ENCODE assay signal across 12 cellular contexts in genomic region chr15:77144492-77145070, GRCh38.
DNase-seq lines count a peak whose midpoint lies in the region; ATAC-seq, FAIRE-seq and TF ChIP-seq lines count a peak whose summit lies in the region.
"Had no signal": no experiment of that assay in that cellular context is flagged by ENCODE, and none has a peak within 500 bp of the region (broad histone marks: within the 10 kb centered on the region; RNA-seq: fewer than 3 reads in every experiment).

No MANE protein-coding gene starts in this region.

- no peaks in the 10 kb centered on the region; the same call in 1 of the 3 replicates for H3K9me3 ChIP-seq in A549

- peaks cover 36% of the 10 kb centered on the region for H3K36me3 Mint-ChIP-seq in mesothelial cell of epicardium

- no peak overlapping the region for H3K4me2 ChIP-seq in A549

- no peaks in the 10 kb centered on the region for H3K4me1 ChIP-seq in A549

- no peak overlapping the region for H3K4me3 ChIP-seq in A549

- TF ChIP-seq CTCF in A549 (IDR thresholded peaks at IDR 0.05) (no peak), mesothelial cell of epicardium (IDR thresholded peaks at IDR 0.05; ENCODE audit: unreplicated experiment) (no peak)

- DNase-seq in A549 (ENCODE audit: low read depth in 1 of 2, low spot score in 1 of 2), result no peak
- peak; percentile 47 for DNase-seq in HTR-8/SVneo (ENCODE audit: insufficient read length, low spot score)
- DNase-seq in caudate nucleus (lab: John Stamatoyannopoulos, UW), result no peak
- no peak for DNase-seq in mesothelial cell of epicardium (ENCODE audit: low spot score in 2 of 2, unreplicated experiment in 2 of 2)
- DNase-seq in DMS 273 treated with DMSO at 0.1 percent for 48 hours (lab: John Stamatoyannopoulos, UW), result no peak
- no peak for DNase-seq in hippocampal formation (lab: John Stamatoyannopoulos, UW)
- DNase-seq in activated CD4-positive, CD25-positive, alpha-beta regulatory T cell treated with anti-CD3 and anti-CD28 coated beads, Interleukin-2, amount 50 U/mL, for 72 hours, result no peak
- DNase-seq: NCI-H2081, T-helper 2 cell had no signal

- FAIRE-seq in A549 (lab: Jason Lieb, UNC) (peak; percentile 68), HTR-8/SVneo (lab: Jason Lieb, UNC) (peak; percentile 75)

- H3K4me1 Mint-ChIP-seq in mesothelial cell of epicardium, result peaks cover 49% of the 10 kb centered on the region
- H3K4me1 Mint-ChIP-seq: activated T-helper 17 cell treated with anti-CD3 and anti-CD28 coated beads, Interleukin-2, amount 50 U/mL, for 72 hours had no signal

- CTCF ChIA-PET in A549 (lab: Yijun Ruan, JAX), result interaction anchor here (0.8 to 1.2 kb wide), 2 partner anchors 25 to 34 kb away, joined by 3 read pairs; no protein-coding TSS in a partner anchor

- 92% methylated on average over 4 of the region's 4 CpGs for WGBS in A549 (ENCODE audit: missing lambda C conversion rate)

- H3K9me3 Mint-ChIP-seq in mesothelial cell of epicardium, result peaks cover 20% of the 10 kb centered on the region

- no peak for ATAC-seq in A549
- no peak for ATAC-seq in GM18520 (IDR thresholded peaks at IDR 0.05; ENCODE audit: unreplicated experiment)
- ATAC-seq: activated T-helper 17 cell treated with anti-CD3 and anti-CD28 coated beads, Interleukin-2, amount 50 U/mL, for 72 hours had no signal

- no peak for TF ChIP-seq POLR2A in A549 (IDR thresholded peaks at IDR 0.05; ENCODE audit: low read length)

- H3K27me3 Mint-ChIP-seq in mesothelial cell of epicardium (ENCODE audit: low read depth), result no peaks in the 10 kb centered on the region
- H3K27me3 Mint-ChIP-seq: activated T-helper 17 cell treated with anti-CD3 and anti-CD28 coated beads, Interleukin-2, amount 50 U/mL, for 72 hours had no signal

- no peak for TF ChIP-seq RAD21 in A549 (conservative IDR thresholded peaks at IDR 0.05 in 1 of 2, IDR thresholded peaks at IDR 0.05 in 1 of 2)

- no peak overlapping the region for H3K27ac ChIP-seq in A549
- peak overlapping the region; percentile 13 for H3K27ac ChIP-seq in caudate nucleus (ENCODE audit: low read depth, low read length)
- H3K27ac ChIP-seq: C4-2B had no signal

- H3K4me3 Mint-ChIP-seq in mesothelial cell of epicardium, result peak overlapping the region; percentile 5
- H3K4me3 Mint-ChIP-seq: activated T-helper 17 cell treated with anti-CD3 and anti-CD28 coated beads, Interleukin-2, amount 50 U/mL, for 72 hours had no signal

- POLR2A ChIA-PET in A549 (lab: Yijun Ruan, JAX), result no interaction called here

- TF ChIP-seq EP300 in A549 (IDR thresholded peaks at IDR 0.05), result no peak

- H3K27ac Mint-ChIP-seq in mesothelial cell of epicardium, result peak overlapping the region; percentile 98
- H3K27ac Mint-ChIP-seq: activated T-helper 17 cell treated with anti-CD3 and anti-CD28 coated beads, Interleukin-2, amount 50 U/mL, for 72 hours had no signal

TF ChIP-seq in A549, 52 proteins besides CTCF, POLR2A, EP300 and RAD21:
- TF ChIP-seq HDAC2 (IDR thresholded peaks at IDR 0.05) (no peak), ELK1 (IDR thresholded peaks at IDR 0.05; ENCODE audit: low read depth, low read length) (no peak), CBX2 (IDR thresholded peaks at IDR 0.05; ENCODE audit: borderline replicate concordance, low read depth) (no peak), JUN (IDR thresholded peaks at IDR 0.05) (no peak), NR3C1 (IDR thresholded peaks at IDR 0.05) (no peak), CBX8 (IDR thresholded peaks at IDR 0.05) (no peak), MYC (IDR thresholded peaks at IDR 0.05; ENCODE audit: borderline replicate concordance, low read length) (no peak), HOXB5 (CRISPR knock-in tag; IDR thresholded peaks at IDR 0.05) (no peak), ZFP36 (IDR thresholded peaks at IDR 0.05; ENCODE audit: borderline replicate concordance, partially characterized antibody) (no peak), FOSB (CRISPR knock-in tag; IDR thresholded peaks at IDR 0.05) (no peak)
